Comparison of ENCODE assay signal across 13 cellular contexts in genomic region chr13:36475468-36475867, GRCh38. TPM values are rescaled to one million over a fixed set of nuclear protein-coding genes. Genes with fewer than 3 reads are reported as not detected.
DNase-seq lines count a peak whose midpoint lies in the region; ATAC-seq and TF ChIP-seq lines count a peak whose summit lies in the region.
"Had no signal": no experiment of that assay in that cellular context is flagged by ENCODE, and none has a peak within 500 bp of the region (broad histone marks: within the 10 kb centered on the region; RNA-seq: fewer than 3 reads in every experiment).

No MANE protein-coding gene starts in this region.

- H3K4me3 ChIP-seq in smooth muscle cell: no peak overlapping the region
- H3K4me3 ChIP-seq: SK-N-MC, tibial nerve had no signal

- no peak overlapping the region for H3K27ac ChIP-seq in smooth muscle cell (ENCODE audit: low read depth)
- H3K27ac ChIP-seq: SK-N-MC, tibial nerve had no signal

- peaks cover 58% of the 10 kb centered on the region for H3K9me3 Mint-ChIP-seq in WTC11

- ATAC-seq in WTC11: peak; percentile 94

- WGBS in smooth muscle cell (ENCODE audit: low lambda C conversion rate): 99% methylated on average over 2 of the region's 2 CpGs

- no peaks in the 10 kb centered on the region for H3F3A ChIP-seq in smooth muscle cell (ENCODE audit: low read depth)

- CTCF ChIA-PET in WTC11 (lab: Charles Lee): interaction anchor here (0.9 to 1.4 kb wide), 2 partner anchors 22 to 193 kb away, joined by 3 read pairs; no protein-coding TSS in a partner anchor

- no peaks in the 10 kb centered on the region for H3K4me1 Mint-ChIP-seq in WTC11

- no peak overlapping the region for H3K9ac ChIP-seq in smooth muscle cell (ENCODE audit: low read depth)

- POLR2A ChIA-PET in WTC11 (lab: Charles Lee): no interaction called here

- TF ChIP-seq CTCF in WTC11 (IDR thresholded peaks at IDR 0.05) (no peak), smooth muscle cell (IDR thresholded peaks at IDR 0.05; ENCODE audit: borderline replicate concordance, insufficient read depth, poor library complexity, severe bottlenecking) (no peak)

- peaks cover 6% of the 10 kb centered on the region for H3K27me3 ChIP-seq in smooth muscle cell (ENCODE audit: low read depth)
- H3K27me3 ChIP-seq: tibial nerve had no signal

- H3K79me2 ChIP-seq in smooth muscle cell (ENCODE audit: low read depth): no peaks in the 10 kb centered on the region

- H4K20me1 ChIP-seq in smooth muscle cell (ENCODE audit: low read depth): no peaks in the 10 kb centered on the region

- H3K36me3 ChIP-seq in smooth muscle cell (ENCODE audit: low read depth): no peaks in the 10 kb centered on the region
- H3K36me3 ChIP-seq: tibial nerve had no signal

- peaks cover 30% of the 10 kb centered on the region for H3K36me3 Mint-ChIP-seq in WTC11
- H3K36me3 Mint-ChIP-seq: activated naive CD8-positive, alpha-beta T cell had no signal

- no peak overlapping the region for H2AFZ ChIP-seq in smooth muscle cell (ENCODE audit: low read depth)

- no peaks in the 10 kb centered on the region for H3K27me3 Mint-ChIP-seq in WTC11 (ENCODE audit: low read depth)

- DNase-seq in NCI-H748 (lab: John Stamatoyannopoulos, UW; ENCODE audit: unreplicated experiment) (peak; percentile 47), NCI-H748 treated with DMSO at 0.1 percent for 48 hours (lab: John Stamatoyannopoulos, UW) (no peak), LHCN-M2 (ENCODE audit: low read depth) (peak; percentile 26), WTC11 (ENCODE audit: low spot score) (peak; percentile 58), iPS-NIHi7 (ENCODE audit: extremely low spot score) (peak; percentile 61), smooth muscle cell (lab: John Stamatoyannopoulos, UW; ENCODE audit: unreplicated experiment) (no peak), HuH-7 (ENCODE audit: low spot score) (no peak), KG1 (lab: John Stamatoyannopoulos, UW) (no peak)
- DNase-seq: GF-D8, NCI-H2171 treated with DMSO at 0.1 percent for 48 hours had no signal

- H3K9me3 ChIP-seq in smooth muscle cell (replicated peaks; ENCODE audit: low read depth): peaks cover 3% of the 10 kb centered on the region

- H3K4me3 Mint-ChIP-seq in WTC11: no peak overlapping the region
- H3K4me3 Mint-ChIP-seq: activated naive CD8-positive, alpha-beta T cell had no signal

- no peak overlapping the region for H3K4me2 ChIP-seq in smooth muscle cell

- no peak overlapping the region for H3K27ac Mint-ChIP-seq in WTC11
- H3K27ac Mint-ChIP-seq: activated naive CD8-positive, alpha-beta T cell had no signal

- no peaks in the 10 kb centered on the region for H3K4me1 ChIP-seq in smooth muscle cell (ENCODE audit: low read depth)
- H3K4me1 ChIP-seq: tibial nerve had no signal

TF ChIP-seq in WTC11, 78 proteins besides CTCF, POLR2A, EP300 and RAD21:
- TF ChIP-seq FOXJ3 (CRISPR knock-in tag; IDR thresholded peaks at IDR 0.05; ENCODE audit: borderline replicate concordance) (no peak), ZMAT4 (CRISPR knock-in tag; IDR thresholded peaks at IDR 0.05) (no peak), ZNF425 (CRISPR knock-in tag; conservative IDR thresholded peaks at IDR 0.05) (peak; percentile 96), GABPB1 (CRISPR knock-in tag; IDR thresholded peaks at IDR 0.05) (no peak), USF1 (CRISPR knock-in tag; IDR thresholded peaks at IDR 0.05) (no peak), TEAD1 (CRISPR knock-in tag; IDR thresholded peaks at IDR 0.05) (no peak)

RNA-seq across cellular contexts. Expression of gene CCNA1, which starts 43.2 kb away (rescaled TPM):
- 0.77 and 1.8 TPM in 2 replicates for total RNA-seq in LHCN-M2 (2014; rRNA removed)
- 0.06 TPM for polyA plus RNA-seq in LHCN-M2 (2012)
- total RNA-seq in WTC11 (2021): 2.7 to 3.8 TPM (median 3.4 TPM) in 3 replicates
- total RNA-seq in smooth muscle cell: 0.63 and 1.1 TPM in 2 replicates
- polyA plus RNA-seq in smooth muscle cell: not detected in 2 replicates

Comparison
In these comparisons a context has a peak if more than half of its experiments do, and no peak if none do; other contexts are left out.
1. DNase-seq: peak in NCI-H748 (single experiment), LHCN-M2 (single experiment), WTC11 (single experiment) and iPS-NIHi7 (single experiment); none in NCI-H748 treated with DMSO at 0.1 percent for 48 hours (single experiment), smooth muscle cell (single experiment), HuH-7 (single experiment) and KG1 (single experiment).